In genomic region chr22:48890693-48891554, GRCh38 we compare ENCODE assay signal across 16 cellular contexts.
"Had no signal": no experiment of that assay in that cellular context is flagged by ENCODE, and none has a peak within 500 bp of the region (broad histone marks: within the 10 kb centered on the region; RNA-seq: fewer than 3 reads in every experiment).

No MANE protein-coding gene starts in this region.

- H3K4me3 ChIP-seq: gastroesophageal sphincter, suprapubic skin had no signal

- H3K9me3 Mint-ChIP-seq: activated T-helper 1 cell treated with anti-CD3 and anti-CD28 coated beads, Interleukin-12 subunit alpha, Interleukin-12 subunit beta, Interleukin-2, Interleukin-4 antibody, amounts not matched to agents 30 ng/mL and 10 ng/mL and 1 ng/mL, durations not matched to agents 14 hours and 24 hours and 36 hours; endodermal cell; natural killer cell had no signal

- H3K27ac Mint-ChIP-seq: activated T-helper 1 cell treated with anti-CD3 and anti-CD28 coated beads, Interleukin-12 subunit alpha, Interleukin-12 subunit beta, Interleukin-2, Interleukin-4 antibody, amounts not matched to agents 30 ng/mL and 10 ng/mL and 1 ng/mL, durations not matched to agents 14 hours and 24 hours and 36 hours; endodermal cell; natural killer cell; progenitor cell of endocrine pancreas had no signal

- DNase-seq: activated CD4-positive, alpha-beta T cell treated with anti-CD3 and anti-CD28 coated beads, Interleukin-2, amount 50 U/mL, for 48 hours; cerebellar nuclear complex; endodermal cell; mesendoderm; natural killer cell; right cardiac atrium; small intestine; stimulated activated naive CD8-positive, alpha-beta T cell treated with anti-CD3 and anti-CD28 coated beads, Interleukin-15, Interleukin-2, amounts not matched to agents 100 U/mL and 50 U/mL, for 24 hours; T-helper 1 cell; T1000; trophoblast cell had no signal

- H3K27ac ChIP-seq: gastroesophageal sphincter, suprapubic skin had no signal

- ATAC-seq: gastroesophageal sphincter; natural killer cell; right cardiac atrium; SK-N-SH treated with all-trans-retinoic acid at 6 μM for 48 hours; stimulated activated naive CD8-positive, alpha-beta T cell treated with anti-CD3 and anti-CD28 coated beads, Interleukin-15, Interleukin-2, amounts not matched to agents 100 U/mL and 50 U/mL, for 24 hours had no signal

- H3K36me3 ChIP-seq: gastroesophageal sphincter, suprapubic skin had no signal

- H3K36me3 Mint-ChIP-seq: natural killer cell had no signal

- H3K4me1 ChIP-seq: gastroesophageal sphincter, suprapubic skin had no signal

- H3K4me1 Mint-ChIP-seq: natural killer cell had no signal

- H3K9me3 ChIP-seq: suprapubic skin had no signal

- H3K4me3 Mint-ChIP-seq: activated T-helper 1 cell treated with anti-CD3 and anti-CD28 coated beads, Interleukin-12 subunit alpha, Interleukin-12 subunit beta, Interleukin-2, Interleukin-4 antibody, amounts not matched to agents 30 ng/mL and 10 ng/mL and 1 ng/mL, durations not matched to agents 14 hours and 24 hours and 36 hours; endodermal cell; natural killer cell had no signal
